18 cellular contexts compared by ENCODE assay signal in genomic region chr14:20372796-20373195, GRCh38. TPM values are rescaled to one million over a fixed set of nuclear protein-coding genes. Genes with fewer than 3 reads are reported as not detected.
DNase-seq lines count a peak whose midpoint lies in the region; ATAC-seq, FAIRE-seq and TF ChIP-seq lines count a peak whose summit lies in the region.
"Had no signal": no experiment of that assay in that cellular context is flagged by ENCODE, and none has a peak within 500 bp of the region (broad histone marks: within the 10 kb centered on the region; RNA-seq: fewer than 3 reads in every experiment).

No MANE protein-coding gene starts in this region.

- TF ChIP-seq POLR2A in HepG2 (IDR thresholded peaks at IDR 0.05; ENCODE audit: insufficient read depth in 1 of 2, low read depth in 2 of 2, low read length in 2 of 2), result no peak

- no peak for TF ChIP-seq EP300 in HepG2 (IDR thresholded peaks at IDR 0.05; ENCODE audit: low read depth in 2 of 2, low read length in 2 of 2)
- TF ChIP-seq EP300 in HepG2 (CRISPR knock-in tag; IDR thresholded peaks at IDR 0.05; ENCODE audit: borderline replicate concordance), result no peak

- CTCF ChIA-PET in HepG2 (lab: Yijun Ruan, JAX; ENCODE audit: low intra/inter-chr PET ratio, low total read pairs), result no interaction called here

- no peaks in the 10 kb centered on the region for H3K27me3 ChIP-seq in HUES6 (ENCODE audit: control insufficient read depth, insufficient read depth, low read length)
- no peaks in the 10 kb centered on the region for H3K27me3 ChIP-seq in HepG2 (ENCODE audit: control insufficient read depth in 1 of 2, insufficient read depth in 2 of 2, low read length in 2 of 2)
- H3K27me3 ChIP-seq: BE2C had no signal

- peaks cover 2% of the 10 kb centered on the region for H3K9me3 Mint-ChIP-seq in activated T-cell treated with anti-CD3 and anti-CD28 coated beads, Interleukin-2, amount 50 U/mL, for 24 hours
- peaks cover 2 to 3% of the 10 kb centered on the region in 2 donors for H3K9me3 Mint-ChIP-seq in stimulated activated naive B cell treated with anti-CD40 and anti-IgM and Interleukin-4, amounts not matched to agents 10 μg/mL and 1 μg/mL and 100 μg/mL, for 72 hours

- peaks cover 91% of the 10 kb centered on the region for H3K36me3 ChIP-seq in HUES6 (ENCODE audit: control insufficient read depth, insufficient read depth, low read length)
- peaks cover 21 to 35% of the 10 kb centered on the region in 2 experiments; a peak in 4 of 5 replicates for H3K36me3 ChIP-seq in HepG2 (replicated peaks in 1 of 2; ENCODE audit: control insufficient read depth in 1 of 2, insufficient read depth in 2 of 2, low read length in 2 of 2)
- H3K36me3 ChIP-seq: BE2C had no signal

- TF ChIP-seq RAD21 in HepG2 (CRISPR knock-in tag; IDR thresholded peaks at IDR 0.05), result no peak

- H3K4me3 Mint-ChIP-seq in activated T-cell treated with anti-CD3 and anti-CD28 coated beads, Interleukin-2, amount 50 U/mL, for 24 hours, result no peak overlapping the region
- H3K4me3 Mint-ChIP-seq in T-helper 17 cell, result no peak overlapping the region
- no peak overlapping the region for H3K4me3 Mint-ChIP-seq in stimulated activated naive B cell treated with anti-CD40 and anti-IgM and Interleukin-4, amounts not matched to agents 10 μg/mL and 1 μg/mL and 100 μg/mL, for 72 hours
- H3K4me3 Mint-ChIP-seq: CD4-positive, CD25-positive, alpha-beta regulatory T cell had no signal

- in situ Hi-C loops in HepG2 (cut with HindIII; ENCODE audit: extremely low pct_ligation_motif_present, low pct_unique_long_range_greater_than_20kb), result no loop called here

- no peak overlapping the region for H3K4me2 ChIP-seq in HepG2 (ENCODE audit: low read depth, low read length)

- no peaks in the 10 kb centered on the region for H3K27me3 Mint-ChIP-seq in activated T-cell treated with anti-CD3 and anti-CD28 coated beads, Interleukin-2, amount 50 U/mL, for 24 hours
- H3K27me3 Mint-ChIP-seq in T-helper 17 cell, result no peaks in the 10 kb centered on the region
- H3K27me3 Mint-ChIP-seq in stimulated activated naive B cell treated with anti-CD40 and anti-IgM and Interleukin-4, amounts not matched to agents 10 μg/mL and 1 μg/mL and 100 μg/mL, for 72 hours, result no peaks in the 10 kb centered on the region
- H3K27me3 Mint-ChIP-seq: CD4-positive, CD25-positive, alpha-beta regulatory T cell had no signal

- H3K4me1 Mint-ChIP-seq in activated T-cell treated with anti-CD3 and anti-CD28 coated beads, Interleukin-2, amount 50 U/mL, for 24 hours (ENCODE audit: low read depth), result peaks cover 7% of the 10 kb centered on the region
- H3K4me1 Mint-ChIP-seq in T-helper 17 cell, result peaks cover 3% of the 10 kb centered on the region
- H3K4me1 Mint-ChIP-seq in stimulated activated naive B cell treated with anti-CD40 and anti-IgM and Interleukin-4, amounts not matched to agents 10 μg/mL and 1 μg/mL and 100 μg/mL, for 72 hours, result peaks cover 2 to 4% of the 10 kb centered on the region in 2 donors

- peak overlapping the region; percentile 15 for H3K27ac Mint-ChIP-seq in activated T-cell treated with anti-CD3 and anti-CD28 coated beads, Interleukin-2, amount 50 U/mL, for 24 hours
- H3K27ac Mint-ChIP-seq in T-helper 17 cell, result peak overlapping the region; percentile 74
- H3K27ac Mint-ChIP-seq in stimulated activated naive B cell treated with anti-CD40 and anti-IgM and Interleukin-4, amounts not matched to agents 10 μg/mL and 1 μg/mL and 100 μg/mL, for 72 hours, result peak overlapping the region; percentile 51

- intact Hi-C loops in HepG2 (cut with micrococcal nuclease; ENCODE audit: unreplicated experiment), result no loop called here

- TF ChIP-seq CTCF in HepG2 (CRISPR knock-in tag; IDR thresholded peaks at IDR 0.05) (no peak), omental fat pad (IDR thresholded peaks at IDR 0.05) (no peak)

- no peaks in the 10 kb centered on the region for H3K79me2 ChIP-seq in HepG2 (ENCODE audit: insufficient read depth, low read length)

- ATAC-seq in T-helper 17 cell, result no peak
- no peak for ATAC-seq in stimulated activated naive B cell treated with anti-CD40 and anti-IgM and Interleukin-4, amounts not matched to agents 10 μg/mL and 1 μg/mL and 100 μg/mL, for 72 hours (replicated peaks)
- ATAC-seq in HepG2, result no peak
- ATAC-seq in omental fat pad (ENCODE audit: low FRiP score), result no peak

- no peak for FAIRE-seq in HepG2 (lab: Jason Lieb, UNC)
- FAIRE-seq: A204.1, D721Med, G401.6, GM12891 had no signal

- H3K36me3 Mint-ChIP-seq in activated T-cell treated with anti-CD3 and anti-CD28 coated beads, Interleukin-2, amount 50 U/mL, for 24 hours (ENCODE audit: low read depth), result peaks cover 89% of the 10 kb centered on the region
- H3K36me3 Mint-ChIP-seq in T-helper 17 cell (ENCODE audit: low read depth), result peaks cover 17% of the 10 kb centered on the region
- peaks cover 67 to 90% of the 10 kb centered on the region in 2 donors for H3K36me3 Mint-ChIP-seq in stimulated activated naive B cell treated with anti-CD40 and anti-IgM and Interleukin-4, amounts not matched to agents 10 μg/mL and 1 μg/mL and 100 μg/mL, for 72 hours

- no peak overlapping the region for H2AFZ ChIP-seq in HepG2 (ENCODE audit: low read length)
- H2AFZ ChIP-seq: GM23248 had no signal

- H3K9me3 ChIP-seq in HUES6 (ENCODE audit: control insufficient read depth, insufficient read depth, low read depth, low read length) (no peaks in the 10 kb centered on the region), T-helper 17 cell (ENCODE audit: control insufficient read depth, low read length, poor library complexity, severe bottlenecking) (no peaks in the 10 kb centered on the region), HepG2 (ENCODE audit: low read length) (no peaks in the 10 kb centered on the region)
- H3K9me3 ChIP-seq: BE2C, Caco-2, HAP-1 had no signal

- no peak overlapping the region for H3K27ac ChIP-seq in HUES6 (ENCODE audit: low read depth, low read length)
- no peak overlapping the region for H3K27ac ChIP-seq in HepG2 (ENCODE audit: extremely low read length, insufficient read depth, low read length)
- H3K27ac ChIP-seq: GM23248 had no signal

- POLR2A ChIA-PET in HepG2 (lab: Yijun Ruan, JAX), result no interaction called here

- no TSS peak for BruUV-seq in HepG2 (replicated peaks; lab: Mats Ljungman, UMichigan)

- no peaks in the 10 kb centered on the region for H4K20me1 ChIP-seq in HepG2 (ENCODE audit: insufficient read depth, low read length)

- H3K4me3 ChIP-seq in HUES6 (ENCODE audit: low read depth, low read length) (no peak overlapping the region), HepG2 (replicated peaks in 1 of 3; ENCODE audit: insufficient read depth in 1 of 3, low read depth in 2 of 3, low read length in 3 of 3) (no peak overlapping the region)
- H3K4me3 ChIP-seq: GM23248, HAP-1 had no signal

- H3K9ac ChIP-seq in HUES6 (ENCODE audit: low read length) (peak overlapping the region; percentile 10), HepG2 (ENCODE audit: insufficient read depth, low read depth, low read length) (no peak overlapping the region)
- H3K9ac ChIP-seq: GM23248 had no signal

- WGBS in HepG2 (ENCODE audit: low lambda C conversion rate), result 91% methylated on average over 5 of the region's 5 CpGs

- H3K4me1 ChIP-seq in HUES6 (ENCODE audit: control insufficient read depth, insufficient read depth, low read length) (no peaks in the 10 kb centered on the region), HepG2 (ENCODE audit: insufficient read depth, low read length) (peaks cover 19% of the 10 kb centered on the region)
- H3K4me1 ChIP-seq: BE2C, HAP-1 had no signal

- no peak for DNase-seq in activated T-cell treated with anti-CD3 and anti-CD28 coated beads, Interleukin-2, amount 50 U/mL, for 24 hours
- DNase-seq in activated T-cell treated with anti-CD3 and anti-CD28 coated beads for 4 hours (no peak), T-helper 17 cell (no peak), HepG2 (ENCODE audit: low spot score) (no peak), omental fat pad (ENCODE audit: low spot score) (no peak)
- no peak for DNase-seq in stimulated activated naive B cell treated with anti-CD40 and anti-IgM and Interleukin-4, amounts not matched to agents 10 μg/mL and 1 μg/mL and 100 μg/mL, for 72 hours
- DNase-seq: ACHN; BE2C; C1 segment of cervical spinal cord; Caco-2; CD4-positive, CD25-positive, alpha-beta regulatory T cell; GM23248 had no signal

RNA-seq across cellular contexts. Expression of gene PARP2, which starts 29.4 kb away (rescaled TPM):
- total RNA-seq in T-helper 17 cell, result 10 to 100 TPM; 18.1 to 22.3 TPM
- 37.3 and 39.1 TPM in 2 replicates for total RNA-seq in HepG2 (2016; rRNA removed; fragmentation: Illumina TruSeq; extraction: Trizol)
- 12.6 and 13.3 TPM in 2 replicates for total RNA-seq in HepG2 (2016; cell fraction: cytosol; rRNA removed; fragmentation: Illumina TruSeq; extraction: Trizol; ENCODE audit: low read depth)
- 38.8 and 39.8 TPM in 2 replicates for total RNA-seq in HepG2 (2016; cell fraction: insoluble cytoplasmic fraction; rRNA removed; fragmentation: Illumina TruSeq; extraction: Trizol)
- 15.3 and 15.8 TPM in 2 replicates for total RNA-seq in HepG2 (2016; cell fraction: membrane; rRNA removed; fragmentation: Illumina TruSeq; extraction: Trizol)
- 45.9 and 50.0 TPM in 2 replicates for total RNA-seq in HepG2 (2016; cell fraction: nucleus; rRNA removed; fragmentation: Illumina TruSeq; extraction: Trizol)
- 31.3 and 38.4 TPM in 2 replicates for polyA plus RNA-seq in HepG2 (2011; rRNA removed)
- 18.1 and 20.5 TPM in 2 replicates for polyA plus RNA-seq in HepG2 (2011; cell fraction: cytosol; rRNA removed)
- 71.4 and 74.8 TPM in 2 replicates for polyA plus RNA-seq in HepG2 (2011; cell fraction: nucleus; rRNA removed)
- polyA plus RNA-seq in HepG2 (2012), result 34.8 and 43.7 TPM in 2 replicates
- 5.1 and 5.8 TPM in 2 replicates for polyA plus RNA-seq in HepG2 (2016; cell fraction: cytosol; fragmentation: Illumina TruSeq; extraction: Trizol; ENCODE audit: low read depth)
- 60.5 and 63.6 TPM in 2 replicates for polyA plus RNA-seq in HepG2 (2016; cell fraction: insoluble cytoplasmic fraction; fragmentation: Illumina TruSeq; extraction: Trizol; ENCODE audit: low read depth)
- 8.6 and 9.1 TPM in 2 replicates for polyA plus RNA-seq in HepG2 (2016; cell fraction: membrane; fragmentation: Illumina TruSeq; extraction: Trizol; ENCODE audit: low read depth)
- 132 and 134 TPM in 2 replicates for polyA plus RNA-seq in HepG2 (2016; cell fraction: nucleus; fragmentation: Illumina TruSeq; extraction: Trizol; ENCODE audit: insufficient read depth, low read depth)
- polyA minus RNA-seq in HepG2 (2011; rRNA and poly(A)+ RNA removed; ENCODE audit: low replicate concordance), result 7.0 and 16.0 TPM in 2 replicates
- polyA minus RNA-seq in HepG2 (2011; cell fraction: cytosol; rRNA and poly(A)+ RNA removed), result 10.3 and 12.2 TPM in 2 replicates
- polyA minus RNA-seq in HepG2 (2011; cell fraction: nucleus; rRNA and poly(A)+ RNA removed), result 20.7 and 27.6 TPM in 2 replicates
- 10 to 100 TPM in 1 of 4 donors, 1 to 10 TPM in 3; 4.3 to 12.9 (median 7.7) TPM for total RNA-seq in omental fat pad

RNA-seq across cellular contexts. Expression of gene CCNB1IP1, which starts 39.7 kb away (rescaled TPM):
- total RNA-seq in T-helper 17 cell (10 to 100 TPM; 20.2 to 26.3 TPM), HepG2 (2016; rRNA removed; fragmentation: Illumina TruSeq; extraction: Trizol) (98.3 and 110 TPM in 2 replicates), omental fat pad (10 to 100 TPM; 30.8 to 49.7 (median 36.8) TPM)
- total RNA-seq in HepG2 (2016; cell fraction: cytosol; rRNA removed; fragmentation: Illumina TruSeq; extraction: Trizol; ENCODE audit: low read depth), result 75.4 and 85.5 TPM in 2 replicates
- 104 and 112 TPM in 2 replicates for total RNA-seq in HepG2 (2016; cell fraction: insoluble cytoplasmic fraction; rRNA removed; fragmentation: Illumina TruSeq; extraction: Trizol)
- 171 and 187 TPM in 2 replicates for total RNA-seq in HepG2 (2016; cell fraction: membrane; rRNA removed; fragmentation: Illumina TruSeq; extraction: Trizol)
- 99.1 and 105 TPM in 2 replicates for total RNA-seq in HepG2 (2016; cell fraction: nucleus; rRNA removed; fragmentation: Illumina TruSeq; extraction: Trizol)
- polyA plus RNA-seq in HepG2 (2011; rRNA removed), result 101 and 125 TPM in 2 replicates
- polyA plus RNA-seq in HepG2 (2011; cell fraction: cytosol; rRNA removed), result 77.6 and 112 TPM in 2 replicates
- 39.1 and 52.4 TPM in 2 replicates for polyA plus RNA-seq in HepG2 (2011; cell fraction: nucleus; rRNA removed)
- 128 and 248 TPM in 2 replicates for polyA plus RNA-seq in HepG2 (2012)
- polyA plus RNA-seq in HepG2 (2016; cell fraction: cytosol; fragmentation: Illumina TruSeq; extraction: Trizol; ENCODE audit: low read depth), result 78.2 and 81.7 TPM in 2 replicates
- 105 and 127 TPM in 2 replicates for polyA plus RNA-seq in HepG2 (2016; cell fraction: insoluble cytoplasmic fraction; fragmentation: Illumina TruSeq; extraction: Trizol; ENCODE audit: low read depth)
- polyA plus RNA-seq in HepG2 (2016; cell fraction: membrane; fragmentation: Illumina TruSeq; extraction: Trizol; ENCODE audit: low read depth), result 158 and 172 TPM in 2 replicates
- 120 and 124 TPM in 2 replicates for polyA plus RNA-seq in HepG2 (2016; cell fraction: nucleus; fragmentation: Illumina TruSeq; extraction: Trizol; ENCODE audit: insufficient read depth, low read depth)
- polyA minus RNA-seq in HepG2 (2011; rRNA and poly(A)+ RNA removed; ENCODE audit: low replicate concordance), result 49.3 and 81.3 TPM in 2 replicates
- 24.8 and 37.2 TPM in 2 replicates for polyA minus RNA-seq in HepG2 (2011; cell fraction: cytosol; rRNA and poly(A)+ RNA removed)
- polyA minus RNA-seq in HepG2 (2011; cell fraction: nucleus; rRNA and poly(A)+ RNA removed), result 98.6 and 129 TPM in 2 replicates

RNA-seq across cellular contexts. Expression of gene TEP1, which starts 40.5 kb away (rescaled TPM):
- 10 to 100 TPM; 36.9 to 43.9 TPM for total RNA-seq in T-helper 17 cell
- total RNA-seq in HepG2 (2016; rRNA removed; fragmentation: Illumina TruSeq; extraction: Trizol), result 9.5 and 12.8 TPM in 2 replicates
- total RNA-seq in HepG2 (2016; cell fraction: cytosol; rRNA removed; fragmentation: Illumina TruSeq; extraction: Trizol; ENCODE audit: low read depth), result 1.4 and 1.7 TPM in 2 replicates
- 10.8 and 12.7 TPM in 2 replicates for total RNA-seq in HepG2 (2016; cell fraction: insoluble cytoplasmic fraction; rRNA removed; fragmentation: Illumina TruSeq; extraction: Trizol)
- total RNA-seq in HepG2 (2016; cell fraction: membrane; rRNA removed; fragmentation: Illumina TruSeq; extraction: Trizol), result 1.9 and 3.0 TPM in 2 replicates
- total RNA-seq in HepG2 (2016; cell fraction: nucleus; rRNA removed; fragmentation: Illumina TruSeq; extraction: Trizol), result 16.2 and 17.5 TPM in 2 replicates
- polyA plus RNA-seq in HepG2 (2011; rRNA removed), result 11.0 and 16.9 TPM in 2 replicates
- 4.2 and 4.7 TPM in 2 replicates for polyA plus RNA-seq in HepG2 (2011; cell fraction: cytosol; rRNA removed)
- polyA plus RNA-seq in HepG2 (2011; cell fraction: nucleus; rRNA removed), result 48.7 and 52.6 TPM in 2 replicates
- polyA plus RNA-seq in HepG2 (2012), result 12.2 and 12.9 TPM in 2 replicates
- polyA plus RNA-seq in HepG2 (2016; cell fraction: cytosol; fragmentation: Illumina TruSeq; extraction: Trizol; ENCODE audit: low read depth), result 0.97 and 1.2 TPM in 2 replicates
- 7.4 and 7.8 TPM in 2 replicates for polyA plus RNA-seq in HepG2 (2016; cell fraction: insoluble cytoplasmic fraction; fragmentation: Illumina TruSeq; extraction: Trizol; ENCODE audit: low read depth)
- polyA plus RNA-seq in HepG2 (2016; cell fraction: membrane; fragmentation: Illumina TruSeq; extraction: Trizol; ENCODE audit: low read depth), result 1.8 and 2.2 TPM in 2 replicates
- 29.9 and 31.5 TPM in 2 replicates for polyA plus RNA-seq in HepG2 (2016; cell fraction: nucleus; fragmentation: Illumina TruSeq; extraction: Trizol; ENCODE audit: insufficient read depth, low read depth)
- 28.6 and 32.2 TPM in 2 replicates for polyA minus RNA-seq in HepG2 (2011; rRNA and poly(A)+ RNA removed; ENCODE audit: low replicate concordance)
- 10.2 and 12.2 TPM in 2 replicates for polyA minus RNA-seq in HepG2 (2011; cell fraction: cytosol; rRNA and poly(A)+ RNA removed)
- polyA minus RNA-seq in HepG2 (2011; cell fraction: nucleus; rRNA and poly(A)+ RNA removed), result 30.5 and 40.9 TPM in 2 replicates
- 10 to 100 TPM; 22.9 to 38.8 (median 27.8) TPM for total RNA-seq in omental fat pad

Comparison
In these comparisons a context has a peak if more than half of its experiments do, and no peak if none do; other contexts are left out.
1. H3K27ac Mint-ChIP-seq: peak in every context shown above with its lines; median percentile 74 in T-helper 17 cell; 51 in stimulated activated naive B cell treated with anti-CD40 and anti-IgM and Interleukin-4, amounts not matched to agents 10 μg/mL and 1 μg/mL and 100 μg/mL, for 72 hours; 15 in activated T-cell treated with anti-CD3 and anti-CD28 coated beads, Interleukin-2, amount 50 U/mL, for 24 hours.